Comparison of ENCODE assay signal across 11 cellular contexts in the genomic region with DNA sequence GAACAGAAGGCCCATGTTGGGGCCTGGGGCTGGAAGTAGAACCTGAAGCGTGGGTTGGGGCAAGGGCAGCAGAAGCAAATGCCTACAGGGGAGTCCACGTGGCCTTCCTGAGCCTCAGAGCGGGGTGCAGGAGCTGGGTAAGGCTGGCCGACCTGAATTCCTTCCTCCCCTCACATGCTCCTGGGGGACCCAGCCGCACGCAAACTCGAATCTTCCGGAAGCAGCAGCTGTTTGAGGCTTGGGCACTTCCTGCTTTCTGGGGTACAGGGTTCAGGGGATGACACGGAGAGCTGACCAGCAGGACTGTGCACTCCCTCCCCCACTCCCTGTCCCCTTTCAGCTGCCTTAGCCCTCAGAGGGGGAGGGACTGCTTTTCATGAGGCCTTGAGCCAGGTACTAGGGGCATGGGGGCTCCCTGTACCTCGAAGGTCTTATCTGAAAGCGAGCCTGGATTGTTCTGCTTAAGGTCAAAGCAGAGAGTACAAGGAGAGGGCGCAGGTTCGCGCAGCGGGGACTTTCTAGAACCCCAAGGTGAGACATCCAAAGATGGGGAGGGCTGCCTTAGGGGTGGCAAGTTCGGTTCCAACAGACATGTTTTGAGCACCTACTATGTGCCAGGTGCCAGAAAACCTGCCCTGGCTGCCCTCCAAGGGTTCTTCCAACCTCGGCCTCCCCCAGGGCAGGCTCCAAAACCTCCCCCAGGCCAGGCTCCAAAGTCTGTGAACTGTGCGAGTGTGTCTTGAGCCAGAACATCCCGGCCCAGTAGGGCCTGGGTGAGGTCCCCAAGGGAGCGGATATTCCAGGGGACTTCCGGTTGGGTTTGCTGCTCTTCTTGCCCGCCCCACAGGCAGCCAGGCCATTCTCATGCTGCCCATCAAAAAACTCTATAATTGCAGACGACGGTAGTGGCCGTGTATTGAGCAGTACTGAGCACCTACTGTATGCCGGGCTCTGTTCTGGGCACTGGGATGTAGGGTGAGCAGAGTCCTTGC. TPM values are rescaled to one million over a fixed set of nuclear protein-coding genes. Genes with fewer than 3 reads are reported as not detected.
A peak's percentile ranks its signal among the peaks of the same experiment; 100 is the strongest.
DNase-seq lines count a peak whose midpoint lies in the region; ATAC-seq and TF ChIP-seq lines count a peak whose summit lies in the region.
"Had no signal": no experiment of that assay in that cellular context is flagged by ENCODE, and none has a peak within 500 bp of the region (broad histone marks: within the 10 kb centered on the region; RNA-seq: fewer than 3 reads in every experiment).

No MANE protein-coding gene starts in this region.

- TF ChIP-seq CTCF in HL-60 (IDR thresholded peaks at IDR 0.05; ENCODE audit: insufficient read depth, low read length): no peak

- no peaks in the 10 kb centered on the region for H3K9me3 ChIP-seq in mucosa of rectum (ENCODE audit: control insufficient read depth in 2 of 2, low read length in 2 of 2)

- ATAC-seq in HG03439 (IDR thresholded peaks at IDR 0.05; ENCODE audit: unreplicated experiment) (no peak), HG03442 (IDR thresholded peaks at IDR 0.05; ENCODE audit: unreplicated experiment) (no peak), HG03378 (IDR thresholded peaks at IDR 0.05; ENCODE audit: unreplicated experiment) (no peak)

- H3K36me3 ChIP-seq in mucosa of rectum (ENCODE audit: control insufficient read depth in 2 of 2, insufficient read depth in 2 of 2, low read length in 2 of 2): peaks cover 0 to 2% of the 10 kb centered on the region in 2 donors

- H3K4me3 ChIP-seq in HL-60 (replicated peaks; ENCODE audit: insufficient read depth, low read length): peak overlapping the region; percentile 48
- H3K4me3 ChIP-seq in mucosa of rectum (ENCODE audit: low read length in 2 of 2): peak overlapping the region in 1 of 2 donors; percentile 69

- H3K27ac ChIP-seq in HL-60 (replicated peaks) (peak overlapping the region; percentile 99), mucosa of rectum (ENCODE audit: low read depth in 2 of 2, low read length in 2 of 2) (peak overlapping the region; percentile 67 to 85)

- H3K4me1 Mint-ChIP-seq in activated T-helper 2 cell treated with anti-CD3 and anti-CD28 coated beads, Interferon-gamma antibody, Interleukin-2, Interleukin-4, amounts not matched to agents 10 μg/mL and 5 μg/mL and 100 μg/mL, durations not matched to agents 14 hours and 24 hours and 36 hours (ENCODE audit: low read depth): peaks cover 56% of the 10 kb centered on the region

- H3K4me3 Mint-ChIP-seq in activated T-helper 2 cell treated with anti-CD3 and anti-CD28 coated beads, Interferon-gamma antibody, Interleukin-2, Interleukin-4, amounts not matched to agents 10 μg/mL and 5 μg/mL and 100 μg/mL, durations not matched to agents 14 hours and 24 hours and 36 hours (ENCODE audit: low read depth): peak overlapping the region; percentile 10

- H3K27ac Mint-ChIP-seq in activated T-helper 2 cell treated with anti-CD3 and anti-CD28 coated beads, Interferon-gamma antibody, Interleukin-2, Interleukin-4, amounts not matched to agents 10 μg/mL and 5 μg/mL and 100 μg/mL, durations not matched to agents 14 hours and 24 hours and 36 hours: peak overlapping the region; percentile 99

- peaks cover 25% of the 10 kb centered on the region for H3K36me3 Mint-ChIP-seq in activated T-helper 2 cell treated with anti-CD3 and anti-CD28 coated beads, Interferon-gamma antibody, Interleukin-2, Interleukin-4, amounts not matched to agents 10 μg/mL and 5 μg/mL and 100 μg/mL, durations not matched to agents 14 hours and 24 hours and 36 hours (ENCODE audit: low read depth)

- H3K9ac ChIP-seq in mucosa of rectum (ENCODE audit: low read depth in 1 of 2, low read length in 2 of 2): peak overlapping the region in 1 of 2 donors; percentile 47

- DNase-seq in CMK (ENCODE audit: low read depth): peak; percentile 96
- DNase-seq in HL-60 (ENCODE audit: low read depth in 1 of 2, low spot score in 1 of 2): peak; percentile 96 to 98
- DNase-seq in activated T-helper 2 cell treated with anti-CD3 and anti-CD28 coated beads, Interferon-gamma antibody, Interleukin-2, Interleukin-4, amounts not matched to agents 10 μg/mL and 5 μg/mL and 100 μg/mL, durations not matched to agents 14 hours and 24 hours and 36 hours (ENCODE audit: low spot score): no peak
- no peak for DNase-seq in NCI-H510A (lab: John Stamatoyannopoulos, UW)
- DNase-seq: effector memory CD4-positive, alpha-beta T cell had no signal

- intact Hi-C loops in activated T-helper 2 cell treated with anti-CD3 and anti-CD28 coated beads, Interferon-gamma antibody, Interleukin-2, Interleukin-4, amounts not matched to agents 10 μg/mL and 5 μg/mL and 100 μg/mL, durations not matched to agents 14 hours and 24 hours and 36 hours (cut with micrococcal nuclease): loop anchor here (5.0 kb wide), 1 partner anchor 300 kb away; no protein-coding TSS in a partner anchor

- H3K27me3 ChIP-seq in HL-60 (ENCODE audit: insufficient read depth, poor library complexity, severe bottlenecking) (no peaks in the 10 kb centered on the region), mucosa of rectum (ENCODE audit: control insufficient read depth in 2 of 2, insufficient read depth in 2 of 2, low read length in 2 of 2) (peaks cover 0 to 2% of the 10 kb centered on the region in 2 donors)

- H3K27me3 Mint-ChIP-seq in activated T-helper 2 cell treated with anti-CD3 and anti-CD28 coated beads, Interferon-gamma antibody, Interleukin-2, Interleukin-4, amounts not matched to agents 10 μg/mL and 5 μg/mL and 100 μg/mL, durations not matched to agents 14 hours and 24 hours and 36 hours (ENCODE audit: low read depth): no peaks in the 10 kb centered on the region

- no peaks in the 10 kb centered on the region for H3K9me3 Mint-ChIP-seq in activated T-helper 2 cell treated with anti-CD3 and anti-CD28 coated beads, Interferon-gamma antibody, Interleukin-2, Interleukin-4, amounts not matched to agents 10 μg/mL and 5 μg/mL and 100 μg/mL, durations not matched to agents 14 hours and 24 hours and 36 hours

- H3K4me1 ChIP-seq in mucosa of rectum (ENCODE audit: control insufficient read depth in 2 of 2, insufficient read depth in 2 of 2, low read length in 2 of 2): peaks cover 4 to 23% of the 10 kb centered on the region in 2 donors

RNA-seq across cellular contexts. Expression of gene NCF4, which starts 1.7 kb away (rescaled TPM):
- 15.7 and 18.8 TPM in 2 replicates for total RNA-seq in activated T-helper 2 cell treated with anti-CD3 and anti-CD28 coated beads, Interferon-gamma antibody, Interleukin-2, Interleukin-4, amounts not matched to agents 10 μg/mL and 5 μg/mL and 100 μg/mL, durations not matched to agents 14 hours and 24 hours and 36 hours
- total RNA-seq: HT1080, kidney epithelial cell had no signal

RNA-seq across cellular contexts. Expression of gene PVALB, which starts 45.7 kb away (rescaled TPM):
- not detected in 2 replicates for total RNA-seq in activated T-helper 2 cell treated with anti-CD3 and anti-CD28 coated beads, Interferon-gamma antibody, Interleukin-2, Interleukin-4, amounts not matched to agents 10 μg/mL and 5 μg/mL and 100 μg/mL, durations not matched to agents 14 hours and 24 hours and 36 hours
- total RNA-seq: HT1080, kidney epithelial cell had no signal

RNA-seq across cellular contexts. Expression of gene CSF2RB, which starts 50.9 kb away (rescaled TPM):
- total RNA-seq in activated T-helper 2 cell treated with anti-CD3 and anti-CD28 coated beads, Interferon-gamma antibody, Interleukin-2, Interleukin-4, amounts not matched to agents 10 μg/mL and 5 μg/mL and 100 μg/mL, durations not matched to agents 14 hours and 24 hours and 36 hours: 4.6 and 4.9 TPM in 2 replicates
- total RNA-seq: HT1080 had no signal

Comparison
In these comparisons a context has a peak if more than half of its experiments do, and no peak if none do; other contexts are left out.
1. DNase-seq: peak in CMK (single experiment) and HL-60 (2 of 2); none in activated T-helper 2 cell treated with anti-CD3 and anti-CD28 coated beads, Interferon-gamma antibody, Interleukin-2, Interleukin-4, amounts not matched to agents 10 μg/mL and 5 μg/mL and 100 μg/mL, durations not matched to agents 14 hours and 24 hours and 36 hours (single experiment) and NCI-H510A (single experiment).